In genomic region chr19:50244695-50245094, GRCh38 we compare ENCODE assay signal across 2 cellular contexts.
A peak's percentile ranks its signal among the peaks of the same experiment; 100 is the strongest.
TF ChIP-seq lines count a peak whose summit lies in the region.

No MANE protein-coding gene starts in this region.

TF ChIP-seq in GM23338, 12 proteins besides CTCF, POLR2A, EP300 and RAD21:
- no peak for TF ChIP-seq ZNF462 (CRISPR knock-in tag; IDR thresholded peaks at IDR 0.05)
- no peak for TF ChIP-seq ZNF331 (CRISPR knock-in tag; IDR thresholded peaks at IDR 0.05; ENCODE audit: low read depth)
- no peak for TF ChIP-seq REST (IDR thresholded peaks at IDR 0.05; ENCODE audit: unreplicated experiment)
- TF ChIP-seq ZNF114 (CRISPR knock-in tag; IDR thresholded peaks at IDR 0.05): no peak
- no peak for TF ChIP-seq ETS1 (IDR thresholded peaks at IDR 0.05)
- TF ChIP-seq EZH2phosphoT487 (IDR thresholded peaks at IDR 0.05; ENCODE audit: unreplicated experiment): no peak
TF ChIP-seq in GM23338: peak in this region for 0.

TF ChIP-seq in WTC11, 78 proteins besides CTCF, POLR2A, EP300 and RAD21 (continued from another document):
- no peak for TF ChIP-seq ZNF532 (CRISPR knock-in tag; IDR thresholded peaks at IDR 0.05; ENCODE audit: borderline replicate concordance)
- peak; percentile 64 for TF ChIP-seq ZNF423 (CRISPR knock-in tag; IDR thresholded peaks at IDR 0.05)
- no peak for TF ChIP-seq E2F5 (CRISPR knock-in tag; IDR thresholded peaks at IDR 0.05)
- TF ChIP-seq NFE2L1 (CRISPR knock-in tag; IDR thresholded peaks at IDR 0.05): no peak
TF ChIP-seq in WTC11: peak in this region for 1.
